1 cellular context compared by ENCODE assay signal in genomic region chr1:17759114-17759513, GRCh38.
TF ChIP-seq lines count a peak whose summit lies in the region.

No MANE protein-coding gene starts in this region.

TF ChIP-seq in GM23338, 12 proteins besides CTCF, POLR2A, EP300 and RAD21 (continued from another document):
- TF ChIP-seq, protein P1, sequence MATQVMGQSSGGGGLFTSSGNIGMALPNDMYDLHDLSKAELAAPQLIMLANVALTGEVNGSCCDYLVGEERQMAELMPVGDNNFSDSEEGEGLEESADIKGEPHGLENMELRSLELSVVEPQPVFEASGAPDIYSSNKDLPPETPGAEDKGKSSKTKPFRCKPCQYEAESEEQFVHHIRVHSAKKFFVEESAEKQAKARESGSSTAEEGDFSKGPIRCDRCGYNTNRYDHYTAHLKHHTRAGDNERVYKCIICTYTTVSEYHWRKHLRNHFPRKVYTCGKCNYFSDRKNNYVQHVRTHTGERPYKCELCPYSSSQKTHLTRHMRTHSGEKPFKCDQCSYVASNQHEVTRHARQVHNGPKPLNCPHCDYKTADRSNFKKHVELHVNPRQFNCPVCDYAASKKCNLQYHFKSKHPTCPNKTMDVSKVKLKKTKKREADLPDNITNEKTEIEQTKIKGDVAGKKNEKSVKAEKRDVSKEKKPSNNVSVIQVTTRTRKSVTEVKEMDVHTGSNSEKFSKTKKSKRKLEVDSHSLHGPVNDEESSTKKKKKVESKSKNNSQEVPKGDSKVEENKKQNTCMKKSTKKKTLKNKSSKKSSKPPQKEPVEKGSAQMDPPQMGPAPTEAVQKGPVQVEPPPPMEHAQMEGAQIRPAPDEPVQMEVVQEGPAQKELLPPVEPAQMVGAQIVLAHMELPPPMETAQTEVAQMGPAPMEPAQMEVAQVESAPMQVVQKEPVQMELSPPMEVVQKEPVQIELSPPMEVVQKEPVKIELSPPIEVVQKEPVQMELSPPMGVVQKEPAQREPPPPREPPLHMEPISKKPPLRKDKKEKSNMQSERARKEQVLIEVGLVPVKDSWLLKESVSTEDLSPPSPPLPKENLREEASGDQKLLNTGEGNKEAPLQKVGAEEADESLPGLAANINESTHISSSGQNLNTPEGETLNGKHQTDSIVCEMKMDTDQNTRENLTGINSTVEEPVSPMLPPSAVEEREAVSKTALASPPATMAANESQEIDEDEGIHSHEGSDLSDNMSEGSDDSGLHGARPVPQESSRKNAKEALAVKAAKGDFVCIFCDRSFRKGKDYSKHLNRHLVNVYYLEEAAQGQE (IDR thresholded peaks at IDR 0.05; ENCODE audit: unreplicated experiment), result no peak
- TF ChIP-seq EZH2phosphoT487 (IDR thresholded peaks at IDR 0.05; ENCODE audit: unreplicated experiment) (no peak), STAT1 (IDR thresholded peaks at IDR 0.05; ENCODE audit: unreplicated experiment) (no peak), POLR2AphosphoS5 (IDR thresholded peaks at IDR 0.05; ENCODE audit: low read depth) (no peak), ZNF114 (CRISPR knock-in tag; IDR thresholded peaks at IDR 0.05) (no peak), ZNF331 (CRISPR knock-in tag; IDR thresholded peaks at IDR 0.05; ENCODE audit: low read depth) (no peak), JUNB (IDR thresholded peaks at IDR 0.05; ENCODE audit: unreplicated experiment) (no peak)
